Comparison of ENCODE assay signal across 8 cellular contexts in genomic region chr13:77330009-77330471, GRCh38. TPM values are rescaled to one million over a fixed set of nuclear protein-coding genes. Genes with fewer than 3 reads are reported as not detected.
DNase-seq lines count a peak whose midpoint lies in the region; ATAC-seq and TF ChIP-seq lines count a peak whose summit lies in the region.

No MANE protein-coding gene starts in this region.

- H3K9ac ChIP-seq in endodermal cell (ENCODE audit: extremely low read depth, low read length, poor library complexity, severe bottlenecking) (peak overlapping the region; percentile 31), neuronal stem cell (ENCODE audit: low read depth, low read length, poor library complexity) (no peak overlapping the region)

- H3K27me3 ChIP-seq in endodermal cell (ENCODE audit: control insufficient read depth, insufficient read depth, low read length, poor library complexity, severe bottlenecking) = peaks cover 74% of the 10 kb centered on the region
- peaks cover 0 to 21% (median 0%) of the 10 kb centered on the region in 3 experiments for H3K27me3 ChIP-seq in neuronal stem cell (ENCODE audit: control insufficient read depth in 3 of 3, insufficient read depth in 3 of 3, low read depth in 1 of 3, low read length in 3 of 3)

- no peaks in the 10 kb centered on the region for H3K9me3 ChIP-seq in endodermal cell (ENCODE audit: control insufficient read depth, low read length)
- no peaks in the 10 kb centered on the region for H3K9me3 ChIP-seq in neuronal stem cell (replicated peaks in 1 of 2; ENCODE audit: control insufficient read depth in 2 of 2, insufficient read depth in 1 of 2, low read depth in 1 of 2, low read length in 2 of 2)

- peak overlapping the region; percentile 84 for H3K4me3 Mint-ChIP-seq in endodermal cell

- H3K27ac ChIP-seq in RWPE1 (peak overlapping the region; percentile 98), endodermal cell (ENCODE audit: low read depth, low read length) (peak overlapping the region; percentile 65), neuronal stem cell (replicated peaks; ENCODE audit: low read length) (peak overlapping the region; percentile 88)

- CTCF ChIA-PET in RWPE1 (lab: Yijun Ruan, JAX) = interaction anchor here (0.6 to 1.3 kb wide), 2 partner anchors 148 to 1289 kb away, joined by 4 to 13 read pairs; no protein-coding TSS in a partner anchor

- H2BK12ac ChIP-seq in neuronal stem cell (ENCODE audit: low read length) = no peak overlapping the region

- no peaks in the 10 kb centered on the region for H3K9me3 Mint-ChIP-seq in endodermal cell

- DNase-seq in NCI-H748 treated with DMSO at 0.1 percent for 48 hours (lab: John Stamatoyannopoulos, UW) (peak; percentile 55), NCI-H748 (lab: John Stamatoyannopoulos, UW; ENCODE audit: unreplicated experiment) (no peak), RWPE1 (ENCODE audit: low spot score) (no peak), endodermal cell (no peak), neuronal stem cell (ENCODE audit: low spot score) (no peak), NCI-H2196 (lab: John Stamatoyannopoulos, UW; ENCODE audit: unreplicated experiment) (no peak), DMS53 (lab: John Stamatoyannopoulos, UW) (no peak)

- H3K14ac ChIP-seq in neuronal stem cell (ENCODE audit: low read length) = no peak overlapping the region

- H3K4me3 ChIP-seq in endodermal cell (ENCODE audit: low read length) (peak overlapping the region; percentile 90), neuronal stem cell (ENCODE audit: low read length in 2 of 2) (peak overlapping the region; percentile 84 to 91)

- H3K27ac Mint-ChIP-seq in endodermal cell = no peak overlapping the region

- H2AFZ ChIP-seq in neuronal stem cell (ENCODE audit: low read length) = peak overlapping the region; percentile 99

- H2AK5ac ChIP-seq in neuronal stem cell (ENCODE audit: low read depth, low read length) = no peak overlapping the region

- 7 to 15% methylated on average over 2 to 8 of the region's 10 CpGs for WGBS in endodermal cell (ENCODE audit: insufficient coverage in 1 of 2, insufficient read length in 1 of 2), 2 experiments
- no CpG with 5 or more reads among the region's 10 CpGs for WGBS in neuronal stem cell (ENCODE audit: extremely low coverage in 2 of 2, insufficient read length in 2 of 2, insufficient replicate concordance in 1 of 2), 2 donors

- peaks cover 22% of the 10 kb centered on the region for H3K4me1 Mint-ChIP-seq in endodermal cell

- no peak overlapping the region for H3K23ac ChIP-seq in neuronal stem cell (ENCODE audit: low read depth, low read length, poor library complexity)

- H3K36me3 ChIP-seq in endodermal cell (ENCODE audit: control insufficient read depth, insufficient read depth, low read length) = no peaks in the 10 kb centered on the region
- no peaks in the 10 kb centered on the region for H3K36me3 ChIP-seq in neuronal stem cell (replicated peaks in 1 of 2; ENCODE audit: control insufficient read depth in 2 of 2, insufficient read depth in 2 of 2, low read length in 2 of 2)

- no peak overlapping the region for H2BK120ac ChIP-seq in neuronal stem cell (ENCODE audit: low read depth, low read length)

- no peak overlapping the region for H2BK5ac ChIP-seq in neuronal stem cell (ENCODE audit: low read length)

- no peak overlapping the region for H3K18ac ChIP-seq in neuronal stem cell (ENCODE audit: low read length)

- H4K91ac ChIP-seq in neuronal stem cell (ENCODE audit: low read depth, low read length, poor library complexity) = no peak overlapping the region

- H3K4me2 ChIP-seq in neuronal stem cell (ENCODE audit: insufficient read depth, low read length, poor library complexity, severe bottlenecking) = peak overlapping the region; percentile 88

- H2BK15ac ChIP-seq in neuronal stem cell (ENCODE audit: low read length) = no peak overlapping the region

- POLR2A ChIA-PET in RWPE1 (lab: Yijun Ruan, JAX; ENCODE audit: low non-redundant PET) = no interaction called here

- H3K79me1 ChIP-seq in neuronal stem cell (ENCODE audit: low read depth, low read length) = peaks cover 5% of the 10 kb centered on the region

- H3K36me3 Mint-ChIP-seq in endodermal cell (ENCODE audit: low read depth) = no peaks in the 10 kb centered on the region

- H3K4me1 ChIP-seq in endodermal cell (ENCODE audit: control insufficient read depth, insufficient read depth, low read length) (no peaks in the 10 kb centered on the region), neuronal stem cell (ENCODE audit: control insufficient read depth in 2 of 2, insufficient read depth in 1 of 2, low read depth in 1 of 2, low read length in 2 of 2) (peaks cover 1 to 9% of the 10 kb centered on the region in 2 donors)

- ATAC-seq in HG03442 (IDR thresholded peaks at IDR 0.05; ENCODE audit: unreplicated experiment) = no peak

- no peak overlapping the region for H3K4ac ChIP-seq in neuronal stem cell (ENCODE audit: low read length)

- peaks cover 60% of the 10 kb centered on the region for H3K27me3 Mint-ChIP-seq in endodermal cell (ENCODE audit: insufficient read depth)

- no peak for TF ChIP-seq CTCF in RWPE1 (conservative IDR thresholded peaks at IDR 0.05; ENCODE audit: low read depth)
- TF ChIP-seq CTCF in endodermal cell (conservative IDR thresholded peaks at IDR 0.05) = no peak

- H4K8ac ChIP-seq in neuronal stem cell (ENCODE audit: low read depth, low read length) = no peak overlapping the region

RNA-seq across cellular contexts. Expression of gene MYCBP2, which starts 3.1 kb away (rescaled TPM):
- total RNA-seq in endodermal cell = 10 to 100 TPM; 32.5 to 32.9 TPM
- polyA plus RNA-seq in endodermal cell (2013, experiment 1 of 2) = 23.6 TPM
- 25.3 TPM for polyA plus RNA-seq in endodermal cell (2013, experiment 2 of 2)
- polyA plus RNA-seq in neuronal stem cell (2013, experiment 1 of 2) = 14.5 TPM
- 17.1 TPM for polyA plus RNA-seq in neuronal stem cell (2013, experiment 2 of 2)
